ENCODE assay signal across 8 cellular contexts in genomic region chr1:70509996-70510876, GRCh38.
DNase-seq lines count a peak whose midpoint lies in the region; ATAC-seq, FAIRE-seq and TF ChIP-seq lines count a peak whose summit lies in the region.

No MANE protein-coding gene starts in this region.

- no peak overlapping the region for H3K4me3 ChIP-seq in lung

- no peaks in the 10 kb centered on the region for H3K9me3 ChIP-seq in lung (ENCODE audit: control insufficient read depth in 2 of 2, insufficient read depth in 1 of 2, low read length in 1 of 2)

- no peak overlapping the region for H3K27ac ChIP-seq in lung (ENCODE audit: low read depth in 1 of 2, low read length in 1 of 2)

- peak; percentile 90 for ATAC-seq in GM21619 (IDR thresholded peaks at IDR 0.05; ENCODE audit: unreplicated experiment)
- peak; percentile 83 for ATAC-seq in lung (ENCODE audit: insufficient read depth, low FRiP score)

- 68 to 79% methylated on average over 19 of the region's 19 CpGs for WGBS in lung, 2 donors

- DNase-seq in NCI-H524 (lab: John Stamatoyannopoulos, UW), result peak; percentile 35 to 75
- no peak for DNase-seq in NCI-H524 treated with DMSO at 0.1 percent for 48 hours (lab: John Stamatoyannopoulos, UW)
- peak; percentile 31 for DNase-seq in HuH-7.5 (ENCODE audit: low spot score)
- DNase-seq in OCI-M1 (lab: John Stamatoyannopoulos, UW), result peak; percentile 89
- no peak for DNase-seq in lung (ENCODE audit: low spot score)
- DNase-seq in OCI-M2 (lab: John Stamatoyannopoulos, UW; ENCODE audit: unreplicated experiment), result no peak

- peak; percentile 72 for FAIRE-seq in colon (lab: Jason Lieb, UNC)

- H3K27me3 ChIP-seq in lung (ENCODE audit: control insufficient read depth, insufficient read depth), result no peaks in the 10 kb centered on the region

- H3K36me3 ChIP-seq in lung (ENCODE audit: control insufficient read depth in 2 of 2, insufficient read depth in 2 of 2, low read length in 2 of 2), result no peaks in the 10 kb centered on the region

- TF ChIP-seq CTCF in lung (IDR thresholded peaks at IDR 0.05; ENCODE audit: control extremely low read depth, extremely low read depth), result peak; percentile 64

- H3K4me1 ChIP-seq in lung (ENCODE audit: control insufficient read depth in 2 of 2, insufficient read depth in 2 of 2, low read length in 2 of 2), result no peaks in the 10 kb centered on the region

Comparison
In these comparisons a context has a peak if more than half of its experiments do, and no peak if none do; other contexts are left out.
1. DNase-seq: peak in NCI-H524 (2 of 2), HuH-7.5 (single experiment) and OCI-M1 (single experiment); none in NCI-H524 treated with DMSO at 0.1 percent for 48 hours (single experiment), lung (single experiment) and OCI-M2 (single experiment).